ENCODE assay signal across 31 cellular contexts in genomic region chr5:2887401-2888348, GRCh38.
A peak's percentile ranks its signal among the peaks of the same experiment; 100 is the strongest.
DNase-seq lines count a peak whose midpoint lies in the region; ATAC-seq, FAIRE-seq and TF ChIP-seq lines count a peak whose summit lies in the region.
"Had no signal": no experiment of that assay in that cellular context is flagged by ENCODE, and none has a peak within 500 bp of the region (broad histone marks: within the 10 kb centered on the region; RNA-seq: fewer than 3 reads in every experiment).

No MANE protein-coding gene starts in this region.

- no peak overlapping the region for H3K4me3 Mint-ChIP-seq in activated T-helper 17 cell treated with anti-CD3 and anti-CD28 coated beads, Interleukin-2, amount 50 U/mL, for 72 hours
- H3K4me3 Mint-ChIP-seq: activated CD4-positive, alpha-beta T cell treated with anti-CD3 and anti-CD28 coated beads for 36 hours; activated CD8-positive, alpha-beta T cell treated with anti-CD3 and anti-CD28 coated beads for 36 hours; activated naive CD8-positive, alpha-beta T cell; dendritic cell treated with granulocyte-macrophage colony-stimulating factor and Interleukin-4, amounts not matched to agents 40 ng/mL and 50 ng/mL, for 4 days; IgD-negative memory B cell; nephron had no signal

- no peak overlapping the region for H4K8ac ChIP-seq in H1 (ENCODE audit: extremely low read depth, insufficient read depth, low read length)

- H3K79me2 ChIP-seq in H1 (ENCODE audit: control insufficient read depth in 1 of 2, insufficient read depth in 2 of 2, low read length in 2 of 2) = no peaks in the 10 kb centered on the region

- H3K27me3 ChIP-seq in H1 (replicated peaks in 1 of 4; ENCODE audit: control insufficient read depth in 3 of 4, extremely low read depth in 1 of 4, insufficient read depth in 3 of 4, low read length in 3 of 4) (no peaks in the 10 kb centered on the region), testis (no peaks in the 10 kb centered on the region)
- H3K27me3 ChIP-seq: ascending aorta, esophagus muscularis mucosa, foreskin keratinocyte, heart left ventricle had no signal

- 90% methylated on average over 10 of the region's 10 CpGs; no CpG with 5 or more reads in 1 of the 2 experiments for WGBS in H1 (ENCODE audit: extremely low coverage in 1 of 2, insufficient coverage in 1 of 2, insufficient read length in 1 of 2, insufficient replicate concordance in 2 of 2, low coverage in 1 of 2, low lambda C conversion rate in 2 of 2, missing lambda C conversion rate in 1 of 2), 2 experiments
- WGBS in testis, 2 donors = 71 to 75% methylated on average over 9 to 10 of the region's 10 CpGs

- no peak overlapping the region for H4K91ac ChIP-seq in H1 (replicated peaks; ENCODE audit: insufficient read length, low read length)

- no peak for FAIRE-seq in H1 (lab: Jason Lieb, UNC)

- intact Hi-C loops in posterior vena cava (cut with DNase I) = no loop called here
- intact Hi-C loops in testis (cut with DNase I; ENCODE audit: low total_unique reads) = no loop called here

- no peak for TF ChIP-seq POLR2A in H1 (IDR thresholded peaks at IDR 0.05; ENCODE audit: control extremely low read depth in 1 of 2, low read depth in 2 of 2, low read length in 2 of 2)
- no peak for TF ChIP-seq POLR2A in testis (IDR thresholded peaks at IDR 0.05)

- no peak overlapping the region for H4K5ac ChIP-seq in H1 (ENCODE audit: insufficient read length, low read depth, low read length)

- H3K9ac ChIP-seq in H1 (replicated peaks in 1 of 4; ENCODE audit: extremely low read depth in 1 of 4, low read depth in 3 of 4, low read length in 3 of 4) = no peak overlapping the region

- H3K4me1 Mint-ChIP-seq in activated T-helper 17 cell treated with anti-CD3 and anti-CD28 coated beads, Interleukin-2, amount 50 U/mL, for 72 hours = no peaks in the 10 kb centered on the region
- H3K4me1 Mint-ChIP-seq: activated CD4-positive, alpha-beta T cell treated with anti-CD3 and anti-CD28 coated beads for 36 hours; nephron had no signal

- ATAC-seq in activated T-helper 17 cell treated with anti-CD3 and anti-CD28 coated beads, Interleukin-2, amount 50 U/mL, for 72 hours (replicated peaks) = peak; percentile 7
- ATAC-seq: activated CD4-positive, alpha-beta T cell treated with anti-CD3 and anti-CD28 coated beads for 36 hours; activated CD8-positive, alpha-beta T cell treated with anti-CD3 and anti-CD28 coated beads for 36 hours; foreskin keratinocyte; mucosa of descending colon had no signal

- H3K23me2 ChIP-seq in H1 (ENCODE audit: low read depth, low read length) = peaks cover 9% of the 10 kb centered on the region; the same call in 1 of the 2 replicates

- H3K27me3 Mint-ChIP-seq in activated T-helper 17 cell treated with anti-CD3 and anti-CD28 coated beads, Interleukin-2, amount 50 U/mL, for 72 hours = no peaks in the 10 kb centered on the region
- H3K27me3 Mint-ChIP-seq: activated CD4-positive, alpha-beta T cell treated with anti-CD3 and anti-CD28 coated beads for 36 hours; activated CD8-positive, alpha-beta T cell treated with anti-CD3 and anti-CD28 coated beads for 36 hours; activated naive CD8-positive, alpha-beta T cell; dendritic cell treated with granulocyte-macrophage colony-stimulating factor and Interleukin-4, amounts not matched to agents 40 ng/mL and 50 ng/mL, for 4 days; IgD-negative memory B cell had no signal

- H3K18ac ChIP-seq in H1 (ENCODE audit: extremely low read depth, low read length) = no peak overlapping the region

- no peaks in the 10 kb centered on the region for H3K9me3 ChIP-seq in H1 (ENCODE audit: insufficient read depth in 2 of 2, low read depth in 1 of 2, low read length in 1 of 2)
- no peaks in the 10 kb centered on the region for H3K9me3 ChIP-seq in testis
- H3K9me3 ChIP-seq: ascending aorta, Caco-2, esophagus muscularis mucosa, heart left ventricle had no signal

- H3K27ac ChIP-seq in H1 (ENCODE audit: low read depth, low read length) (no peak overlapping the region), testis (no peak overlapping the region)
- H3K27ac ChIP-seq: ascending aorta, C4-2B, esophagus muscularis mucosa, foreskin keratinocyte, heart left ventricle, VCaP had no signal

- H3K4ac ChIP-seq in H1 (replicated peaks; ENCODE audit: insufficient read length, low read depth, low read length) = no peak overlapping the region

- H3K27ac Mint-ChIP-seq in activated T-helper 17 cell treated with anti-CD3 and anti-CD28 coated beads, Interleukin-2, amount 50 U/mL, for 72 hours = no peak overlapping the region
- H3K27ac Mint-ChIP-seq: activated CD4-positive, alpha-beta T cell treated with anti-CD3 and anti-CD28 coated beads for 36 hours; activated CD8-positive, alpha-beta T cell treated with anti-CD3 and anti-CD28 coated beads for 36 hours; activated naive CD8-positive, alpha-beta T cell; dendritic cell treated with granulocyte-macrophage colony-stimulating factor and Interleukin-4, amounts not matched to agents 40 ng/mL and 50 ng/mL, for 4 days; IgD-negative memory B cell; nephron had no signal

- H3K4me3 ChIP-seq in H1 (ENCODE audit: extremely low read depth in 1 of 4, insufficient read depth in 2 of 4, low read depth in 3 of 4, low read length in 4 of 4) (no peak overlapping the region), testis (no peak overlapping the region)
- H3K4me3 ChIP-seq: ascending aorta, esophagus muscularis mucosa, heart left ventricle, lung, mucosa of descending colon had no signal

- H2BK12ac ChIP-seq in H1 (ENCODE audit: low read depth, low read length) = peak overlapping the region; percentile 86; the same call in 1 of the 2 replicates

- H3K23ac ChIP-seq in H1 (ENCODE audit: insufficient read length) = no peak overlapping the region

- TF ChIP-seq CTCF in H1 (IDR thresholded peaks at IDR 0.05; ENCODE audit: control extremely low read depth in 1 of 3, insufficient read depth in 1 of 3, low read depth in 1 of 3, low read length in 3 of 3) (no peak), testis (IDR thresholded peaks at IDR 0.05) (no peak)

- no peak overlapping the region for H3K14ac ChIP-seq in H1 (ENCODE audit: insufficient read length)

- no peak overlapping the region; the same call in 1 of the 2 replicates for H2BK20ac ChIP-seq in H1 (ENCODE audit: low read length)

- peak in 1 of 2 experiments; percentile 35 for DNase-seq in H1 (ENCODE audit: low read depth in 1 of 2, low spot score in 2 of 2)
- DNase-seq in posterior vena cava (ENCODE audit: low spot score) = peak; percentile 79
- DNase-seq in testis = peak; percentile 4
- no peak for DNase-seq in HuH-7.5 (ENCODE audit: low spot score)
- no peak for DNase-seq in Ammon's horn (ENCODE audit: low spot score)
- DNase-seq in ACHN = no peak
- no peak for DNase-seq in NCI-H1105 treated with DMSO at 0.1 percent for 48 hours (lab: John Stamatoyannopoulos, UW)
- DNase-seq: activated CD4-positive, alpha-beta T cell treated with anti-CD3 and anti-CD28 coated beads for 36 hours; activated CD8-positive, alpha-beta T cell treated with anti-CD3 and anti-CD28 coated beads for 36 hours; activated effector memory CD4-positive, alpha-beta T cell treated with Interleukin-2 at 50 U/mL for 16 hours; Caco-2; central memory CD4-positive, alpha-beta T cell; foreskin keratinocyte; heart left ventricle; mucosa of descending colon; NCI-H446 treated with DMSO at 0.1 percent for 48 hours; stimulated activated CD4-positive, alpha-beta T cell treated with anti-CD3 and anti-CD28 coated beads, Interleukin-2, amount 100 ng/mL, for 24 hours; stimulated activated CD8-positive, alpha-beta memory T cell treated with anti-CD3 and anti-CD28 coated beads, Interleukin-4, amount 100 ng/mL, for 48 hours; SW 1271; T-helper 9 cell; trophoblast cell had no signal

- POLR2A ChIA-PET in H1 (lab: Charles Lee; ENCODE audit: partially characterized antibody) = no interaction called here

- H2BK120ac ChIP-seq in H1 (replicated peaks; ENCODE audit: low read depth, low read length) = no peak overlapping the region

- H3K56ac ChIP-seq in H1 (replicated peaks; ENCODE audit: insufficient read length, low read depth, low read length) = no peak overlapping the region

- H4K20me1 ChIP-seq in H1 (replicated peaks in 1 of 2; ENCODE audit: control insufficient read depth in 1 of 2, insufficient read depth in 2 of 2, low read length in 2 of 2) = peaks cover 0 to 7% of the 10 kb centered on the region in 2 experiments

- H3K4me1 ChIP-seq in H1 (replicated peaks in 1 of 4; ENCODE audit: control insufficient read depth in 3 of 4, insufficient read depth in 4 of 4, low read length in 3 of 4) (no peaks in the 10 kb centered on the region; a peak in 1 of 7 replicates), testis (no peaks in the 10 kb centered on the region)
- H3K4me1 ChIP-seq: ascending aorta, Caco-2, esophagus muscularis mucosa, foreskin keratinocyte, heart left ventricle had no signal

- TF ChIP-seq RAD21 in H1 (IDR thresholded peaks at IDR 0.05 in 1 of 2, conservative IDR thresholded peaks at IDR 0.05 in 1 of 2; ENCODE audit: low read depth in 2 of 2, low read length in 2 of 2) = no peak

- peaks cover 8% of the 10 kb centered on the region for H3K9me3 Mint-ChIP-seq in activated T-helper 17 cell treated with anti-CD3 and anti-CD28 coated beads, Interleukin-2, amount 50 U/mL, for 72 hours

- no peaks in the 10 kb centered on the region for H3K36me3 ChIP-seq in H1 (ENCODE audit: control insufficient read depth in 2 of 4, insufficient read depth in 4 of 4, low read length in 3 of 4)
- H3K36me3 ChIP-seq in testis (ENCODE audit: low read depth, missing control alignments) = no peaks in the 10 kb centered on the region
- H3K36me3 ChIP-seq: ascending aorta, esophagus muscularis mucosa, heart left ventricle had no signal

- H3K36me3 Mint-ChIP-seq in activated T-helper 17 cell treated with anti-CD3 and anti-CD28 coated beads, Interleukin-2, amount 50 U/mL, for 72 hours (ENCODE audit: low read depth) = no peaks in the 10 kb centered on the region
- H3K36me3 Mint-ChIP-seq: activated naive CD8-positive, alpha-beta T cell; IgD-negative memory B cell had no signal

- CTCF ChIA-PET in H1 (lab: Charles Lee; ENCODE audit: partially characterized antibody) = interaction anchor here (1.1 kb wide), 1 partner anchor 21 kb away, joined by 3 read pairs; no protein-coding TSS in a partner anchor

- H3K4me2 ChIP-seq in H1 (ENCODE audit: insufficient read depth in 1 of 2, low read depth in 2 of 2, low read length in 2 of 2) = no peak overlapping the region

- TF ChIP-seq EP300 in H1 (IDR thresholded peaks at IDR 0.05; ENCODE audit: borderline replicate concordance in 1 of 2, low read depth in 2 of 2, low read length in 2 of 2) = no peak

- no peaks in the 10 kb centered on the region for H3K79me1 ChIP-seq in H1 (ENCODE audit: low read depth, low read length)

- no peak overlapping the region for H2AFZ ChIP-seq in H1 (ENCODE audit: low read length)

- 0 out of 2 replicates have a peak overlapping the region, but pooled peaks have one; percentile 41 for H2AK5ac ChIP-seq in H1 (ENCODE audit: low read depth, low read length)

- in situ Hi-C loops in ACHN (cut with HindIII; ENCODE audit: low pct_ligation_motif_present, low pct_unique_long_range_greater_than_20kb, low sequenced_read_pairs) = no loop called here

- peak overlapping the region; percentile 95 for H2BK15ac ChIP-seq in H1 (ENCODE audit: low read length)

- peak overlapping the region; percentile 67; the same call in 1 of the 2 replicates for H2BK5ac ChIP-seq in H1 (ENCODE audit: low read depth, low read length)

Comparison
In these comparisons a context has a peak if more than half of its experiments do, and no peak if none do; other contexts are left out.
1. DNase-seq: peak in posterior vena cava (single experiment) and testis (single experiment); none in HuH-7.5 (single experiment), Ammon's horn (single experiment), ACHN (single experiment) and NCI-H1105 treated with DMSO at 0.1 percent for 48 hours (single experiment).